ENCODE assay signal across 7 cellular contexts in genomic region chr18:34977787-34978532, GRCh38.
DNase-seq lines count a peak whose midpoint lies in the region; ATAC-seq and TF ChIP-seq lines count a peak whose summit lies in the region.

No MANE protein-coding gene starts in this region.

- WGBS in gastroesophageal sphincter (ENCODE audit: low coverage in 1 of 2), 2 donors = 0 to 2% methylated on average over 13 to 19 of the region's 39 CpGs
- no CpG with 5 or more reads among the region's 39 CpGs for WGBS in neuronal stem cell (ENCODE audit: extremely low coverage in 2 of 2, insufficient read length in 2 of 2, insufficient replicate concordance in 1 of 2), 2 donors
- WGBS in tibial nerve, 2 donors = 0 to 1% methylated on average over 39 of the region's 39 CpGs

- TF ChIP-seq EP300 in gastroesophageal sphincter (IDR thresholded peaks at IDR 0.05) (no peak), tibial nerve (IDR thresholded peaks at IDR 0.05) (no peak)

- peak overlapping the region in 3 of 4 donors; percentile 71 to 73 (median 72) for H3K27ac ChIP-seq in gastroesophageal sphincter
- no peak overlapping the region for H3K27ac ChIP-seq in neuronal stem cell (replicated peaks; ENCODE audit: low read length)
- H3K27ac ChIP-seq in tibial nerve = peak overlapping the region in 3 of 4 donors; percentile 62 to 86 (median 64)

- H3K4me1 ChIP-seq in NT2/D1 (ENCODE audit: insufficient read depth, insufficient read length) (no peaks in the 10 kb centered on the region), gastroesophageal sphincter (peaks cover 0 to 31% (median 3%) of the 10 kb centered on the region in 3 donors), neuronal stem cell (ENCODE audit: control insufficient read depth in 2 of 2, insufficient read depth in 1 of 2, low read depth in 1 of 2, low read length in 2 of 2) (peaks cover 2 to 12% of the 10 kb centered on the region in 2 donors), tibial nerve (peaks cover 0 to 24% (median 2%) of the 10 kb centered on the region in 4 donors)

- H3K14ac ChIP-seq in neuronal stem cell (ENCODE audit: low read length) = no peak overlapping the region

- no peak overlapping the region for H4K91ac ChIP-seq in neuronal stem cell (ENCODE audit: low read depth, low read length, poor library complexity)

- H3K9ac ChIP-seq in NT2/D1 (ENCODE audit: insufficient read length, low read depth) (peak overlapping the region; percentile 42), neuronal stem cell (ENCODE audit: low read depth, low read length, poor library complexity) (no peak overlapping the region)

- H3K79me1 ChIP-seq in neuronal stem cell (ENCODE audit: low read depth, low read length) = no peaks in the 10 kb centered on the region

- no peak overlapping the region for H2BK15ac ChIP-seq in neuronal stem cell (ENCODE audit: low read length)

- TF ChIP-seq POLR2A in gastroesophageal sphincter (IDR thresholded peaks at IDR 0.05) = no peak
- TF ChIP-seq POLR2A in tibial nerve (IDR thresholded peaks at IDR 0.05) = no peak

- H2AFZ ChIP-seq in neuronal stem cell (ENCODE audit: low read length) = peak overlapping the region; percentile 98

- no peak overlapping the region for H3K4ac ChIP-seq in neuronal stem cell (ENCODE audit: low read length)

- H3K4me3 ChIP-seq in NT2/D1 (ENCODE audit: insufficient read length, low read depth) (peak overlapping the region; percentile 65), gastroesophageal sphincter (peak overlapping the region; percentile 51 to 63), neuronal stem cell (ENCODE audit: low read length in 2 of 2) (peak overlapping the region; percentile 61 to 90), tibial nerve (peak overlapping the region; percentile 66 to 91 (median 75))

- H3K9me3 ChIP-seq in NT2/D1 (ENCODE audit: insufficient read depth, low read length) (no peaks in the 10 kb centered on the region), gastroesophageal sphincter (no peaks in the 10 kb centered on the region), neuronal stem cell (replicated peaks in 1 of 2; ENCODE audit: control insufficient read depth in 2 of 2, insufficient read depth in 1 of 2, low read depth in 1 of 2, low read length in 2 of 2) (no peaks in the 10 kb centered on the region), tibial nerve (no peaks in the 10 kb centered on the region)

- DNase-seq in GM13977 (ENCODE audit: low spot score) (peak; percentile 28), NT2/D1 (ENCODE audit: low read depth, low spot score) (no peak), activated gamma-delta T cell (lab: John Stamatoyannopoulos, UW) (peak; percentile 25), neuronal stem cell (ENCODE audit: low spot score) (no peak), tibial nerve (ENCODE audit: low spot score in 2 of 2) (no peak)

- ATAC-seq in HG02981 (IDR thresholded peaks at IDR 0.05; ENCODE audit: unreplicated experiment) (peak; percentile 31), gastroesophageal sphincter (peak; percentile 32)

- no peak overlapping the region for H3K18ac ChIP-seq in neuronal stem cell (ENCODE audit: low read length)

- no peak overlapping the region for H2BK12ac ChIP-seq in neuronal stem cell (ENCODE audit: low read length)

- H3K36me3 ChIP-seq in NT2/D1 (ENCODE audit: insufficient read depth, insufficient read length, low read length) = no peaks in the 10 kb centered on the region
- no peaks in the 10 kb centered on the region for H3K36me3 ChIP-seq in gastroesophageal sphincter
- no peaks in the 10 kb centered on the region for H3K36me3 ChIP-seq in neuronal stem cell (replicated peaks in 1 of 2; ENCODE audit: control insufficient read depth in 2 of 2, insufficient read depth in 2 of 2, low read length in 2 of 2)
- no peaks in the 10 kb centered on the region for H3K36me3 ChIP-seq in tibial nerve

- no peak overlapping the region for H2BK120ac ChIP-seq in neuronal stem cell (ENCODE audit: low read depth, low read length)

- H3K27me3 ChIP-seq in NT2/D1 (ENCODE audit: insufficient read depth, insufficient read length) = peaks cover 54% of the 10 kb centered on the region
- H3K27me3 ChIP-seq in gastroesophageal sphincter = no peaks in the 10 kb centered on the region
- H3K27me3 ChIP-seq in neuronal stem cell (ENCODE audit: control insufficient read depth in 3 of 3, insufficient read depth in 3 of 3, low read depth in 1 of 3, low read length in 3 of 3) = peaks cover 13 to 39% (median 28%) of the 10 kb centered on the region in 3 experiments
- H3K27me3 ChIP-seq in tibial nerve = no peaks in the 10 kb centered on the region

- no peak overlapping the region for H4K8ac ChIP-seq in neuronal stem cell (ENCODE audit: low read depth, low read length)

- H2AK5ac ChIP-seq in neuronal stem cell (ENCODE audit: low read depth, low read length) = no peak overlapping the region

- in situ Hi-C loops in GM13977 (cut with MboI; ENCODE audit: low pct_unique_long_range_greater_than_20kb, low sequenced_read_pairs, unreplicated experiment) = no loop called here

- TF ChIP-seq CTCF in GM13977 (IDR thresholded peaks at IDR 0.05; ENCODE audit: extremely low read depth, insufficient read depth, missing control alignments) = no peak
- TF ChIP-seq CTCF in gastroesophageal sphincter (IDR thresholded peaks at IDR 0.05) = no peak
- TF ChIP-seq CTCF in tibial nerve (IDR thresholded peaks at IDR 0.05) = no peak

- H2BK5ac ChIP-seq in neuronal stem cell (ENCODE audit: low read length) = peak overlapping the region; percentile 3

- peak overlapping the region; percentile 22 for H3K23ac ChIP-seq in neuronal stem cell (ENCODE audit: low read depth, low read length, poor library complexity)

- H3K4me2 ChIP-seq in neuronal stem cell (ENCODE audit: insufficient read depth, low read length, poor library complexity, severe bottlenecking) = peak overlapping the region; percentile 99

Comparison
In these comparisons a context has a peak if more than half of its experiments do, and no peak if none do; other contexts are left out.
1. DNase-seq: peak in GM13977 (single experiment) and activated gamma-delta T cell (single experiment); none in NT2/D1 (single experiment), neuronal stem cell (single experiment) and tibial nerve (0 of 2).
2. Peak in every context shown above with its lines, with median percentiles within 50 percentile points of each other: H3K4me3 ChIP-seq.